In the genomic region with DNA sequence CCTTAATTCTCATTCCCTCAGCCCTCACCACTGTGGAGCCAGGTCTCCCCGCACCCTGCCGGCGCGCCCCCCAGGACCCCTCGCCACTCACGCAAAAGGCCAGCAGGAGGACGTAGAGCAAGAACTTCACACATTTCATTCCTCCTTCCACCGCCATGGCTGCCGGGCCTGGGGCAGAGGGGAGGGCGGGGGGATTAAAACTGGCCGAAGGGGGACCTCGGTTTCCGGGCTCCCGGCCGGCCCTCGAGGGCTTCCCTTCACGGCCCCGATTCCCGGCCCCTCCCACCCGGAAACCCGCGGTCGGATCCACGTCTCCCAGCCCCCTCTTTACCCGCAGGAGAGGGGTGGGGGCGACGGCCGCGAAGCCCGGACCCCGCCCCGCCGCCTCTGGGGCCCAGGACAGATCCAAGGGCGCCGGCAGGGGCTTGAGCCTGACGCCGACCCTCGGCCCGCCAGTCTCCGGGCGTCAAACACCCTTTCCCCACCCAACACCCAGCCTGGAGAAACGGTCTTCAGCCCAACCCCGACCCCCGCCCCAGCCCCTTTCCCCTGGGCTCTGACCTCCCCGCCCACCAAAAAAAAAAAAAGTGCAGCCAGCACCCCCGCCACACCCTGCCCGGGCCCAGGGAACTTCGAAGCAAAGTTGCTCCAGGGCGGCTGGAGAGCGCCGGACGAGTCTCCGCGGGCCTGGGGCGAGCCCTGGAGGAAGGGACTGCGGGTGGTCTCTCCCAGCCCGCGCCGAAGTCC, we compare ENCODE assay signal across 8 cellular contexts. TPM values are rescaled to one million over a fixed set of nuclear protein-coding genes. Genes with fewer than 3 reads are reported as not detected.
DNase-seq lines count a peak whose midpoint lies in the region; ATAC-seq and TF ChIP-seq lines count a peak whose summit lies in the region.

No MANE protein-coding gene starts in this region.

- peaks cover 40% of the 10 kb centered on the region for H3K36me3 ChIP-seq in DND-41 (ENCODE audit: insufficient read depth, low read length)
- peaks cover 31% of the 10 kb centered on the region for H3K36me3 ChIP-seq in HUES64 (ENCODE audit: insufficient read depth, low read length)
- peaks cover 39% of the 10 kb centered on the region for H3K36me3 ChIP-seq in neutrophil

- TF ChIP-seq CTCF in DND-41 (IDR thresholded peaks at IDR 0.05; ENCODE audit: borderline replicate concordance, extremely low read depth, low read length, poor library complexity, severe bottlenecking) (no peak), neutrophil (IDR thresholded peaks at IDR 0.05) (no peak)

- peak overlapping the region; percentile 67 for H3K27ac ChIP-seq in DND-41 (ENCODE audit: low read length)
- peak overlapping the region; percentile 98 for H3K27ac ChIP-seq in HUES64 (ENCODE audit: low read depth, low read length)
- H3K27ac ChIP-seq in neutrophil, result peak overlapping the region; percentile 95

- peaks cover 3% of the 10 kb centered on the region; the same call in 1 of the 2 replicates for H4K20me1 ChIP-seq in DND-41 (ENCODE audit: insufficient read depth, low read length)

- H3K4me3 Mint-ChIP-seq in activated T-helper 17 cell treated with anti-CD3 and anti-CD28 coated beads, Interleukin-2, amount 50 U/mL, for 72 hours, result peak overlapping the region; percentile 94

- H3K27ac Mint-ChIP-seq in activated T-helper 17 cell treated with anti-CD3 and anti-CD28 coated beads, Interleukin-2, amount 50 U/mL, for 72 hours, result peak overlapping the region; percentile 85

- H3K4me1 ChIP-seq in DND-41 (ENCODE audit: insufficient read depth, low read length), result peaks cover 34% of the 10 kb centered on the region
- H3K4me1 ChIP-seq in HUES64 (ENCODE audit: insufficient read depth, low read length), result peaks cover 14% of the 10 kb centered on the region; the same call in 1 of the 2 replicates
- peaks cover 46 to 49% of the 10 kb centered on the region in 2 experiments for H3K4me1 ChIP-seq in neutrophil (ENCODE audit: control insufficient read depth in 1 of 2, insufficient read depth in 1 of 2, low read depth in 1 of 2, low read length in 1 of 2)

- peak; percentile 72 for DNase-seq in DND-41
- peak; percentile 74 for DNase-seq in glomerular visceral epithelial cell (ENCODE audit: extremely low spot score)
- DNase-seq in mesenteric fat pad (ENCODE audit: low spot score), result no peak
- DNase-seq in cerebellum (ENCODE audit: low spot score), result no peak

- peak overlapping the region; percentile 34 to 69 for H3K4me3 ChIP-seq in DND-41 (ENCODE audit: low read depth in 1 of 2, low read length in 2 of 2)
- H3K4me3 ChIP-seq in HUES64 (ENCODE audit: low read length), result peak overlapping the region; percentile 69
- H3K4me3 ChIP-seq in neutrophil (ENCODE audit: low read depth in 1 of 2, low read length in 1 of 2), result peak overlapping the region; percentile 69 to 88

- H3K9me3 Mint-ChIP-seq in activated T-helper 17 cell treated with anti-CD3 and anti-CD28 coated beads, Interleukin-2, amount 50 U/mL, for 72 hours, result no peaks in the 10 kb centered on the region

- H3K9me3 ChIP-seq in DND-41 (ENCODE audit: insufficient read depth, low read length, severe bottlenecking) (no peaks in the 10 kb centered on the region), HUES64 (ENCODE audit: insufficient read depth, low read depth, low read length) (no peaks in the 10 kb centered on the region), neutrophil (no peaks in the 10 kb centered on the region)

- ATAC-seq in DND-41 (ENCODE audit: insufficient read depth, low read depth), result peak; percentile 20
- peak; percentile 8 for ATAC-seq in GM19043 (IDR thresholded peaks at IDR 0.05; ENCODE audit: low read depth, unreplicated experiment)
- peak; percentile 14 for ATAC-seq in activated T-helper 17 cell treated with anti-CD3 and anti-CD28 coated beads, Interleukin-2, amount 50 U/mL, for 72 hours (replicated peaks)

- peak overlapping the region; percentile 84 for H3K4me2 ChIP-seq in DND-41 (ENCODE audit: insufficient read depth, low read length)

- H3K27me3 Mint-ChIP-seq in activated T-helper 17 cell treated with anti-CD3 and anti-CD28 coated beads, Interleukin-2, amount 50 U/mL, for 72 hours, result no peaks in the 10 kb centered on the region

- H3K9ac ChIP-seq in DND-41 (ENCODE audit: low read depth, low read length) (peak overlapping the region; percentile 68), HUES64 (ENCODE audit: low read depth, low read length) (peak overlapping the region; percentile 71)

- WGBS in HUES64, result under 1% methylated on average over 56 of the region's 59 CpGs

- H3K79me2 ChIP-seq in DND-41 (ENCODE audit: insufficient read depth, low read length), result peaks cover 11% of the 10 kb centered on the region

- peaks cover 29% of the 10 kb centered on the region for H3K4me1 Mint-ChIP-seq in activated T-helper 17 cell treated with anti-CD3 and anti-CD28 coated beads, Interleukin-2, amount 50 U/mL, for 72 hours

- H3K27me3 ChIP-seq in DND-41 (ENCODE audit: insufficient read depth, low read length, poor library complexity) (no peaks in the 10 kb centered on the region), HUES64 (ENCODE audit: insufficient read depth, low read length) (no peaks in the 10 kb centered on the region), neutrophil (no peaks in the 10 kb centered on the region)

- peak overlapping the region; percentile 87 for H2AFZ ChIP-seq in DND-41 (ENCODE audit: low read depth, low read length)

- H3K36me3 Mint-ChIP-seq in activated T-helper 17 cell treated with anti-CD3 and anti-CD28 coated beads, Interleukin-2, amount 50 U/mL, for 72 hours (ENCODE audit: low read depth), result peaks cover 56% of the 10 kb centered on the region

RNA-seq across cellular contexts. Expression of gene CD63, which starts 0.5 kb away (rescaled TPM):
- polyA plus RNA-seq in HUES64 (2013, experiment 1 of 2), result 373 TPM
- 387 TPM for polyA plus RNA-seq in HUES64 (2013, experiment 2 of 2)
- 100 to 1,000 TPM; 211 to 237 TPM for total RNA-seq in activated T-helper 17 cell treated with anti-CD3 and anti-CD28 coated beads, Interleukin-2, amount 50 U/mL, for 72 hours
- 1,545 TPM for total RNA-seq in mesenteric fat pad
- total RNA-seq in cerebellum, result 135 TPM

RNA-seq across cellular contexts. Expression of gene RDH5, which starts 8.2 kb away (rescaled TPM):
- 2.1 TPM for polyA plus RNA-seq in HUES64 (2013, experiment 1 of 2)
- polyA plus RNA-seq in HUES64 (2013, experiment 2 of 2), result 1.6 TPM
- 10 to 100 TPM; 13.0 to 13.5 TPM for total RNA-seq in activated T-helper 17 cell treated with anti-CD3 and anti-CD28 coated beads, Interleukin-2, amount 50 U/mL, for 72 hours
- 123 TPM for total RNA-seq in mesenteric fat pad
- 8.6 TPM for total RNA-seq in cerebellum

RNA-seq across cellular contexts. Expression of gene BLOC1S1, which starts 12.5 kb away (rescaled TPM):
- polyA plus RNA-seq in HUES64 (2013, experiment 1 of 2), result 90.1 TPM
- 106 TPM for polyA plus RNA-seq in HUES64 (2013, experiment 2 of 2)
- 100 to 1,000 TPM; 104 to 118 TPM for total RNA-seq in activated T-helper 17 cell treated with anti-CD3 and anti-CD28 coated beads, Interleukin-2, amount 50 U/mL, for 72 hours
- total RNA-seq in mesenteric fat pad (136 TPM), cerebellum (16.0 TPM)

RNA-seq across cellular contexts. Expression of gene GDF11, which starts 14.6 kb away (rescaled TPM):
- 16.3 TPM for polyA plus RNA-seq in HUES64 (2013, experiment 1 of 2)
- 16.2 TPM for polyA plus RNA-seq in HUES64 (2013, experiment 2 of 2)
- total RNA-seq in activated T-helper 17 cell treated with anti-CD3 and anti-CD28 coated beads, Interleukin-2, amount 50 U/mL, for 72 hours, result 10 to 100 TPM in 1 of 2 donors, 1 to 10 TPM in 1; 7.4 to 14.1 TPM
- total RNA-seq in mesenteric fat pad, result 5.8 TPM
- total RNA-seq in cerebellum, result 11.8 TPM

RNA-seq across cellular contexts. Expression of gene ITGA7, which starts 20.7 kb away (rescaled TPM):
- 43.8 TPM for polyA plus RNA-seq in HUES64 (2013, experiment 1 of 2)
- 45.1 TPM for polyA plus RNA-seq in HUES64 (2013, experiment 2 of 2)
- 1 to 10 TPM; 3.2 to 8.7 TPM for total RNA-seq in activated T-helper 17 cell treated with anti-CD3 and anti-CD28 coated beads, Interleukin-2, amount 50 U/mL, for 72 hours
- 536 TPM for total RNA-seq in mesenteric fat pad
- 32.1 TPM for total RNA-seq in cerebellum

Comparison
In these comparisons a context has a peak if more than half of its experiments do, and no peak if none do; other contexts are left out.
1. DNase-seq: peak in DND-41 (single experiment) and glomerular visceral epithelial cell (single experiment); none in mesenteric fat pad (single experiment) and cerebellum (single experiment).
2. Peak in every context shown above with its lines, with median percentiles within 50 percentile points of each other: ATAC-seq, H3K27ac ChIP-seq and H3K4me3 ChIP-seq.